In genomic region chr4:113288691-113289090, GRCh38 we compare ENCODE assay signal across 18 cellular contexts.
DNase-seq lines count a peak whose midpoint lies in the region; FAIRE-seq and TF ChIP-seq lines count a peak whose summit lies in the region.
"Had no signal": no experiment of that assay in that cellular context is flagged by ENCODE, and none has a peak within 500 bp of the region (broad histone marks: within the 10 kb centered on the region; RNA-seq: fewer than 3 reads in every experiment).

No MANE protein-coding gene starts in this region.

- no peak overlapping the region for H3K4me3 Mint-ChIP-seq in H9
- H3K4me3 Mint-ChIP-seq: CD14-positive monocyte; CD8-positive, alpha-beta T cell had no signal

- H3K27ac ChIP-seq in H9 (ENCODE audit: insufficient read length, low read depth, low read length): no peak overlapping the region
- H3K27ac ChIP-seq in fibroblast of lung (ENCODE audit: insufficient read depth, low read length): no peak overlapping the region
- H3K27ac ChIP-seq: A549 had no signal

- H3K27ac Mint-ChIP-seq in H9: no peak overlapping the region
- H3K27ac Mint-ChIP-seq: CD14-positive monocyte; CD8-positive, alpha-beta T cell had no signal

- H3K9me3 ChIP-seq in H9 (ENCODE audit: control insufficient read depth, low read depth, low read length) (no peaks in the 10 kb centered on the region), fibroblast of lung (ENCODE audit: control insufficient read depth, insufficient read depth, low read depth, low read length) (no peaks in the 10 kb centered on the region)
- H3K9me3 ChIP-seq: A549 had no signal

- H3K18ac ChIP-seq in H9 (ENCODE audit: insufficient read length, low read depth, low read length): no peak overlapping the region

- no peaks in the 10 kb centered on the region for H3K36me3 ChIP-seq in fibroblast of lung (ENCODE audit: control insufficient read depth, insufficient read depth, low read length)

- no CpG with 5 or more reads among the region's 4 CpGs for WGBS in H9 (ENCODE audit: extremely low coverage, insufficient read length, low lambda C conversion rate)

- H3K14ac ChIP-seq in H9 (ENCODE audit: insufficient read depth, low read length): no peak overlapping the region

- H2AK5ac ChIP-seq in H9 (ENCODE audit: insufficient read length, low read length): no peak overlapping the region

- no peak overlapping the region for H4K91ac ChIP-seq in H9 (ENCODE audit: insufficient read length, low read depth, low read length)

- H2BK5ac ChIP-seq in H9 (ENCODE audit: insufficient read length, low read length): no peak overlapping the region

- H2BK20ac ChIP-seq in H9 (ENCODE audit: low read depth, low read length, poor library complexity, severe bottlenecking): peak overlapping the region; percentile 33

- no peaks in the 10 kb centered on the region for H3K27me3 Mint-ChIP-seq in H9 (ENCODE audit: low read depth)

- no peak overlapping the region for H3K4me2 ChIP-seq in H9 (ENCODE audit: insufficient read depth, insufficient read length, low read length)
- no peak overlapping the region for H3K4me2 ChIP-seq in fibroblast of lung (ENCODE audit: extremely low read depth, insufficient read depth, low read length)
- H3K4me2 ChIP-seq: A549 had no signal

- no peaks in the 10 kb centered on the region for H3K9me3 Mint-ChIP-seq in H9
- H3K9me3 Mint-ChIP-seq: CD8-positive, alpha-beta T cell had no signal

- H3T11ph ChIP-seq in H9 (ENCODE audit: low read length): no peak overlapping the region

- no peaks in the 10 kb centered on the region for H3K23me2 ChIP-seq in H9 (ENCODE audit: insufficient read length, low read depth, low read length, poor library complexity, severe bottlenecking)

- no peak overlapping the region for H2BK120ac ChIP-seq in H9 (ENCODE audit: low read depth, low read length, poor library complexity, severe bottlenecking)

- no peak overlapping the region for H3K56ac ChIP-seq in H9 (ENCODE audit: insufficient read length, low read depth, low read length)

- no peak overlapping the region for H3K23ac ChIP-seq in H9 (ENCODE audit: insufficient read length, low read depth, low read length)

- peaks cover 40 to 42% of the 10 kb centered on the region in 2 experiments for H3K4me1 Mint-ChIP-seq in H9
- H3K4me1 Mint-ChIP-seq: CD14-positive monocyte had no signal

- no peak overlapping the region for H3K4ac ChIP-seq in H9 (ENCODE audit: low read depth, low read length)

- H4K8ac ChIP-seq in H9 (replicated peaks; ENCODE audit: insufficient read length, low read depth, low read length): no peak overlapping the region

- H2BK15ac ChIP-seq in H9 (ENCODE audit: low read depth, low read length): no peak overlapping the region

- H3K9ac ChIP-seq in H9 (ENCODE audit: extremely low read depth, insufficient read length, low read length) (no peak overlapping the region), fibroblast of lung (ENCODE audit: insufficient read depth, low read length) (no peak overlapping the region)

- H3K36me3 Mint-ChIP-seq in H9 (ENCODE audit: insufficient read depth in 1 of 3, low read depth in 3 of 3): peaks cover 0 to 18% (median 8%) of the 10 kb centered on the region in 3 experiments; a peak in 5 of 7 replicates
- H3K36me3 Mint-ChIP-seq: CD14-positive monocyte; CD8-positive, alpha-beta T cell had no signal

- no peak overlapping the region for H2BK12ac ChIP-seq in H9 (ENCODE audit: insufficient read length, low read depth, low read length)

- TF ChIP-seq CTCF in H9 (conservative IDR thresholded peaks at IDR 0.05) (no peak), fibroblast of lung (conservative IDR thresholded peaks at IDR 0.05 in 1 of 2, IDR thresholded peaks at IDR 0.05 in 1 of 2; ENCODE audit: low read depth in 1 of 2, low read length in 2 of 2) (no peak)

- DNase-seq in H9 (no peak), astrocyte of the hippocampus (ENCODE audit: low read depth, low spot score) (peak; percentile 14), fibroblast of lung (ENCODE audit: low read depth in 2 of 2) (peak; percentile 14 to 39), urothelium cell line (ENCODE audit: low spot score) (no peak), NCI-H2227 (lab: John Stamatoyannopoulos, UW; ENCODE audit: unreplicated experiment) (no peak)
- no peak for DNase-seq in stimulated activated CD4-positive, alpha-beta T cell treated with anti-CD3 and anti-CD28 coated beads, Interleukin-2, amount 100 ng/mL, for 48 hours
- DNase-seq in activated T-cell treated with anti-CD3 and anti-CD28 coated beads, Interleukin-2, amount 50 U/mL, for 1 hour: no peak
- DNase-seq: CD8-positive, alpha-beta T cell; COR-L47; DMS153; DND-41; GDM1; IMR-90 had no signal

- no peaks in the 10 kb centered on the region for H4K20me1 ChIP-seq in H9 (ENCODE audit: control insufficient read depth, insufficient read depth, insufficient read length)
- H4K20me1 ChIP-seq in fibroblast of lung (ENCODE audit: control insufficient read depth, extremely low read depth, insufficient read depth, low read length): no peaks in the 10 kb centered on the region

- H3K4me1 ChIP-seq in H9 (ENCODE audit: insufficient read depth, low read length) (peaks cover 15% of the 10 kb centered on the region; the same call in 1 of the 2 replicates), fibroblast of lung (ENCODE audit: control insufficient read depth, extremely low read depth, insufficient read depth, low read length) (peaks cover 10% of the 10 kb centered on the region)
- H3K4me1 ChIP-seq: A549 had no signal

- H3K79me2 ChIP-seq in H9 (ENCODE audit: insufficient read depth, low read length): no peaks in the 10 kb centered on the region
- H3K79me2 ChIP-seq in fibroblast of lung (ENCODE audit: control insufficient read depth, insufficient read depth, low read length): no peaks in the 10 kb centered on the region

- no peak overlapping the region for H3K4me3 ChIP-seq in fibroblast of lung (replicated peaks in 1 of 4; ENCODE audit: control extremely low read depth in 1 of 4, insufficient read depth in 1 of 4, low read depth in 3 of 4, low read length in 4 of 4)
- H3K4me3 ChIP-seq: A549 had no signal

- H3K79me1 ChIP-seq in H9 (ENCODE audit: insufficient read depth, low read depth, low read length, poor library complexity, severe bottlenecking): no peaks in the 10 kb centered on the region

- H2AFZ ChIP-seq in H9 (ENCODE audit: low read length): no peak overlapping the region
- no peak overlapping the region for H2AFZ ChIP-seq in fibroblast of lung (ENCODE audit: low read length)

- H4K5ac ChIP-seq in H9 (ENCODE audit: insufficient read length, low read depth, low read length): no peak overlapping the region

- FAIRE-seq in urothelium cell line (lab: Jason Lieb, UNC): peak; percentile 32
- FAIRE-seq: A549, D721Med, GM19239, H54 had no signal

- H3K27me3 ChIP-seq in H9 (ENCODE audit: insufficient read depth, low read length): no peaks in the 10 kb centered on the region; the same call in 1 of the 2 replicates
- H3K27me3 ChIP-seq in fibroblast of lung (ENCODE audit: control insufficient read depth, insufficient read depth, low read length): no peaks in the 10 kb centered on the region

Comparison
In these comparisons a context has a peak if more than half of its experiments do, and no peak if none do; other contexts are left out.
1. DNase-seq: peak in astrocyte of the hippocampus (single experiment) and fibroblast of lung (2 of 2); none in H9 (single experiment), urothelium cell line (single experiment), stimulated activated CD4-positive, alpha-beta T cell treated with anti-CD3 and anti-CD28 coated beads, Interleukin-2, amount 100 ng/mL, for 48 hours (0 of 2), activated T-cell treated with anti-CD3 and anti-CD28 coated beads, Interleukin-2, amount 50 U/mL, for 1 hour (single experiment) and NCI-H2227 (single experiment).